11 cellular contexts compared by ENCODE assay signal in the genomic region with DNA sequence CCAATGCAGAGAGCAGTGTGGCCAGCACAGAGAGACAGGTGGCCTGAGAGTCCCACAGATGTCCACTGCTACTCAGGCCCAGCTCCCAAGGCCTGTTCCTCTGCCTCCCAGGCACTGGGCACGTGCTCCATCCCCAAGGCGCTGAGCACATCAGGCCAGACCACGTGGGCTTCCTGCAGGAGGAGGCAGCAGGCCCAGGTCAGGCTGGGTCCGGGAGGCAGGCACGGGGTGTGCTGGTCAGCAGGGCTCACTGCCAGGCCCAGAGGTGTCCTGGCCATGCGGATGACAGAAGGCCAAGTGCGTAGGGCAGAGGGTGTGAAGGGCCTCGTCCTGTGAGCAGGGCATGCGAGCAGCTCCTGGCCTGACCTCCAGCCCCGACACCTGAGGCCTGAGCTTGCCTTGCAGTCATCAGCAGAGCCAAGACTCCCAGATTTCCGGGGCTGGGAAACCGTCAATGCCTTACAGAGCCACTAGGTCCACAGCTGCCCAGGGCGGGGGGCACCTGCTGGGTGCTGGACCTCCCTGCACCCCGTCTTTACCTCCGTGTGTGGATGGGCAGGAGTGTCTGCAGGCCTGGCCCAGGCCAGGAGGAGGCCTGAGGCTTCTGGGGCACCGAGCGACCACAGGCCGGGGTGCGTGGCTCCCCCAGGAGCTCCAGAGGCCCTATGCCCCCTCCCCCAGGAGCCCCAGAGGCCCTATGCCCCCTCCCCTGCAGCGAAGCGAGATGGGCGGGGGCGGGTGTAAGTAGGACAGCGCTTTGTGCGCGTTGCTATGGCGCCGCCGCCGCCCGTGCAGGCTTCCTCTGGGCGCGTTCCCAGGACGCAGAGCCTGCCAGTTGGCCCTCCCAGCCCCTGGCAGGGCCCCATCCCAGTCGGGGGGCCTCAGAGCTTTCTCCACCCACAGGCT. TPM values are rescaled to one million over a fixed set of nuclear protein-coding genes. Genes with fewer than 3 reads are reported as not detected.
DNase-seq lines count a peak whose midpoint lies in the region; ATAC-seq and TF ChIP-seq lines count a peak whose summit lies in the region.
"Had no signal": no experiment of that assay in that cellular context is flagged by ENCODE, and none has a peak within 500 bp of the region (broad histone marks: within the 10 kb centered on the region; RNA-seq: fewer than 3 reads in every experiment).

No MANE protein-coding gene starts in this region.

- H3K36me3 Mint-ChIP-seq in T-cell: no peaks in the 10 kb centered on the region
- H3K36me3 Mint-ChIP-seq in stimulated activated naive B cell treated with anti-CD40 and anti-IgM and Interleukin-4, amounts not matched to agents 10 μg/mL and 1 μg/mL and 100 μg/mL, for 72 hours: peaks cover 0 to 2% of the 10 kb centered on the region in 2 donors
- H3K36me3 Mint-ChIP-seq: activated naive CD4-positive, alpha-beta T cell treated with anti-CD3 and anti-CD28 coated beads, Interleukin-2, amount 50 U/mL, for 24 hours had no signal

- ATAC-seq in heart left ventricle (peak in 2 of 4 donors; percentile 5 to 8), T-cell (replicated peaks in 1 of 4) (no peak), GM18909 (IDR thresholded peaks at IDR 0.05; ENCODE audit: poor library complexity, unreplicated experiment) (no peak), HG02571 (IDR thresholded peaks at IDR 0.05; ENCODE audit: unreplicated experiment) (no peak)
- ATAC-seq in stimulated activated naive B cell treated with anti-CD40 and anti-IgM and Interleukin-4, amounts not matched to agents 10 μg/mL and 1 μg/mL and 100 μg/mL, for 72 hours (replicated peaks): no peak

- peaks cover 0 to 18% (median 0%) of the 10 kb centered on the region in 11 experiments; a peak in 5 of 22 replicates for H3K27me3 ChIP-seq in BLaER1 treated with 17β-estradiol and CSF1 and Interleukin-3, amounts not matched to agents 10 nM and 100 nM
- H3K27me3 ChIP-seq in heart left ventricle: no peaks in the 10 kb centered on the region

- peaks cover 15 to 97% (median 66%) of the 10 kb centered on the region in 11 experiments; a peak in 20 of 22 replicates for H4K20me1 ChIP-seq in BLaER1 treated with 17β-estradiol and CSF1 and Interleukin-3, amounts not matched to agents 10 nM and 100 nM

- H3K9ac ChIP-seq in BLaER1 treated with 17β-estradiol and CSF1 and Interleukin-3, amounts not matched to agents 10 nM and 100 nM: peak overlapping the region in 9 of 11 experiments; percentile 13 to 71 (median 59); a peak in 12 of 22 replicates

- no peak overlapping the region for H3K4me3 Mint-ChIP-seq in T-cell
- H3K4me3 Mint-ChIP-seq in stimulated activated naive B cell treated with anti-CD40 and anti-IgM and Interleukin-4, amounts not matched to agents 10 μg/mL and 1 μg/mL and 100 μg/mL, for 72 hours: no peak overlapping the region
- H3K4me3 Mint-ChIP-seq: activated naive CD4-positive, alpha-beta T cell treated with anti-CD3 and anti-CD28 coated beads, Interleukin-2, amount 50 U/mL, for 24 hours had no signal

- POLR2A ChIA-PET in T-cell (lab: Charles Lee): interaction anchor here in 1 of 2 donors (1.0 kb wide), 1 partner anchor 10 kb away, joined by 3 read pairs; no protein-coding TSS in a partner anchor

- peak; percentile 53 for DNase-seq in NCI-H446 treated with DMSO at 0.1 percent for 48 hours (lab: John Stamatoyannopoulos, UW)
- peak in 3 of 5 donors; percentile 65 to 72 (median 66) for DNase-seq in heart left ventricle
- peak; percentile 79 for DNase-seq in occipital lobe (lab: John Stamatoyannopoulos, UW)
- DNase-seq in T-cell: no peak
- DNase-seq in stimulated activated naive B cell treated with anti-CD40 and anti-IgM and Interleukin-4, amounts not matched to agents 10 μg/mL and 1 μg/mL and 100 μg/mL, for 72 hours: no peak
- DNase-seq: activated CD4-positive, alpha-beta T cell treated with anti-CD3 and anti-CD28 coated beads for 1 hour; NCI-H1048 had no signal

- 53 to 77% (median 63%) methylated on average over 19 to 35 of the region's 35 CpGs for WGBS in heart left ventricle, 4 donors

- H3K9me3 ChIP-seq in BLaER1 treated with 17β-estradiol and CSF1 and Interleukin-3, amounts not matched to agents 10 nM and 100 nM (replicated peaks in 1 of 11): no peaks in the 10 kb centered on the region
- H3K9me3 ChIP-seq in heart left ventricle: no peaks in the 10 kb centered on the region

- TF ChIP-seq CTCF in heart left ventricle (IDR thresholded peaks at IDR 0.05): no peak

- H3K27me3 Mint-ChIP-seq in T-cell: peaks cover 0 to 4% of the 10 kb centered on the region in 2 donors
- peaks cover 11 to 14% of the 10 kb centered on the region in 2 donors for H3K27me3 Mint-ChIP-seq in stimulated activated naive B cell treated with anti-CD40 and anti-IgM and Interleukin-4, amounts not matched to agents 10 μg/mL and 1 μg/mL and 100 μg/mL, for 72 hours
- H3K27me3 Mint-ChIP-seq: activated naive CD4-positive, alpha-beta T cell treated with anti-CD3 and anti-CD28 coated beads, Interleukin-2, amount 50 U/mL, for 24 hours had no signal

- H3K4me1 Mint-ChIP-seq in T-cell: peaks cover 0 to 2% (median 0%) of the 10 kb centered on the region in 3 donors
- peaks cover 5 to 8% of the 10 kb centered on the region in 2 donors for H3K4me1 Mint-ChIP-seq in stimulated activated naive B cell treated with anti-CD40 and anti-IgM and Interleukin-4, amounts not matched to agents 10 μg/mL and 1 μg/mL and 100 μg/mL, for 72 hours
- H3K4me1 Mint-ChIP-seq: activated naive CD4-positive, alpha-beta T cell treated with anti-CD3 and anti-CD28 coated beads, Interleukin-2, amount 50 U/mL, for 24 hours had no signal

- H3K9me3 Mint-ChIP-seq in T-cell: no peaks in the 10 kb centered on the region
- no peaks in the 10 kb centered on the region for H3K9me3 Mint-ChIP-seq in stimulated activated naive B cell treated with anti-CD40 and anti-IgM and Interleukin-4, amounts not matched to agents 10 μg/mL and 1 μg/mL and 100 μg/mL, for 72 hours
- H3K9me3 Mint-ChIP-seq: activated naive CD4-positive, alpha-beta T cell treated with anti-CD3 and anti-CD28 coated beads, Interleukin-2, amount 50 U/mL, for 24 hours had no signal

- H3K27ac Mint-ChIP-seq in T-cell: no peak overlapping the region
- no peak overlapping the region for H3K27ac Mint-ChIP-seq in stimulated activated naive B cell treated with anti-CD40 and anti-IgM and Interleukin-4, amounts not matched to agents 10 μg/mL and 1 μg/mL and 100 μg/mL, for 72 hours
- H3K27ac Mint-ChIP-seq: activated naive CD4-positive, alpha-beta T cell treated with anti-CD3 and anti-CD28 coated beads, Interleukin-2, amount 50 U/mL, for 24 hours had no signal

- TF ChIP-seq POLR2A in heart left ventricle (IDR thresholded peaks at IDR 0.05): no peak

- peak overlapping the region in 4 of 11 experiments; percentile 38 to 65 (median 56); a peak in 6 of 22 replicates for H3K27ac ChIP-seq in BLaER1 treated with 17β-estradiol and CSF1 and Interleukin-3, amounts not matched to agents 10 nM and 100 nM
- H3K27ac ChIP-seq in heart left ventricle: peak overlapping the region in 6 of 12 donors; percentile 43 to 91 (median 60)

- intact Hi-C loops in heart left ventricle (cut with DNase I): loop anchor here in 2 of 10 donors (1.0 to 2.0 kb wide), 2 partner anchors 25 to 26 kb away; no protein-coding TSS in a partner anchor

- peak overlapping the region; percentile 55 to 98 (median 85) for H3K4me2 ChIP-seq in BLaER1 treated with 17β-estradiol and CSF1 and Interleukin-3, amounts not matched to agents 10 nM and 100 nM

- H3K4me1 ChIP-seq in BLaER1 treated with 17β-estradiol and CSF1 and Interleukin-3, amounts not matched to agents 10 nM and 100 nM: peaks cover 51 to 100% (median 96%) of the 10 kb centered on the region in 10 experiments
- peaks cover 0 to 72% (median 55%) of the 10 kb centered on the region in 12 donors for H3K4me1 ChIP-seq in heart left ventricle

- no peaks in the 10 kb centered on the region for H3K36me3 ChIP-seq in BLaER1 treated with 17β-estradiol and CSF1 and Interleukin-3, amounts not matched to agents 10 nM and 100 nM
- H3K36me3 ChIP-seq in heart left ventricle: peaks cover 0 to 2% (median 0%) of the 10 kb centered on the region in 9 donors

- CTCF ChIA-PET in T-cell (lab: Charles Lee): interaction anchor here in 1 of 2 donors (0.7 to 0.9 kb wide), 2 partner anchors 25 to 53 kb away, joined by 3 to 5 read pairs; no protein-coding TSS in a partner anchor

- H3K4me3 ChIP-seq in BLaER1 treated with 17β-estradiol and CSF1 and Interleukin-3, amounts not matched to agents 10 nM and 100 nM: no peak overlapping the region
- H3K4me3 ChIP-seq in heart left ventricle: no peak overlapping the region

RNA-seq across cellular contexts. Expression of gene TRMT61A, which starts 15.0 kb away (rescaled TPM):
- total RNA-seq in heart left ventricle (1 to 10 TPM; 3.2 to 7.1 (median 5.1) TPM), occipital lobe (5.9 TPM), T-cell (10 to 100 TPM; 10.0 to 20.3 (median 17.6) TPM)
- polyA plus RNA-seq in heart left ventricle: 10 to 100 TPM in 1 of 2 donors, 1 to 10 TPM in 1; 5.8 to 15.9 TPM

RNA-seq across cellular contexts. Expression of gene BAG5, which starts 18.5 kb away (rescaled TPM):
- total RNA-seq in heart left ventricle: 10 to 100 TPM; 15.0 to 22.8 (median 17.0) TPM
- 10 to 100 TPM in 1 of 2 donors, 1 to 10 TPM in 1; 4.8 to 19.1 TPM for polyA plus RNA-seq in heart left ventricle
- 46.6 TPM for total RNA-seq in occipital lobe
- total RNA-seq in T-cell: 10 to 100 TPM; 28.2 to 36.3 (median 31.1) TPM

RNA-seq across cellular contexts. Expression of gene COA8, which starts 18.8 kb away (rescaled TPM):
- total RNA-seq in heart left ventricle (10 to 100 TPM; 30.6 to 66.5 (median 41.9) TPM), occipital lobe (27.5 TPM), T-cell (10 to 100 TPM; 17.7 to 27.5 (median 22.3) TPM)
- 100 to 1,000 TPM in 1 of 2 donors, 10 to 100 TPM in 1; 47.5 to 109 TPM for polyA plus RNA-seq in heart left ventricle

RNA-seq across cellular contexts. Expression of gene CKB, which starts 21.3 kb away (rescaled TPM):
- 1,000 to 10,000 TPM in 2 of 9 donors, 100 to 1,000 TPM in 7; 203 to 1,105 (median 462) TPM for total RNA-seq in heart left ventricle
- 1,000 to 10,000 TPM in 1 of 2 donors, 100 to 1,000 TPM in 1; 529 to 1,103 TPM for polyA plus RNA-seq in heart left ventricle
- total RNA-seq in occipital lobe: 278 TPM
- 1 to 10 TPM; 4.7 to 7.6 (median 6.6) TPM for total RNA-seq in T-cell

Comparison
In these comparisons a context has a peak if more than half of its experiments do, and no peak if none do; other contexts are left out.
1. DNase-seq: peak in NCI-H446 treated with DMSO at 0.1 percent for 48 hours (single experiment), heart left ventricle (3 of 5) and occipital lobe (single experiment); none in T-cell (0 of 34) and stimulated activated naive B cell treated with anti-CD40 and anti-IgM and Interleukin-4, amounts not matched to agents 10 μg/mL and 1 μg/mL and 100 μg/mL, for 72 hours (single experiment).